Comparison of ENCODE assay signal across 12 cellular contexts in genomic region chr20:14832630-14833029, GRCh38.
DNase-seq lines count a peak whose midpoint lies in the region; ATAC-seq and TF ChIP-seq lines count a peak whose summit lies in the region.
"Had no signal": no experiment of that assay in that cellular context is flagged by ENCODE, and none has a peak within 500 bp of the region (broad histone marks: within the 10 kb centered on the region; RNA-seq: fewer than 3 reads in every experiment).

No MANE protein-coding gene starts in this region.

- H3K4me3 ChIP-seq in KMS-11 (IDR thresholded peaks at IDR 0.05; ENCODE audit: insufficient read depth, low read depth, low read length) = no peak overlapping the region
- H3K4me3 ChIP-seq in HAP-1 = no peak overlapping the region

- no peak overlapping the region for H3K9ac ChIP-seq in KMS-11

- peak; percentile 64 for ATAC-seq in GM18858 (IDR thresholded peaks at IDR 0.05; ENCODE audit: unreplicated experiment)
- ATAC-seq in GM21390 (IDR thresholded peaks at IDR 0.05; ENCODE audit: unreplicated experiment) = peak; percentile 47
- ATAC-seq in HG02981 (IDR thresholded peaks at IDR 0.05; ENCODE audit: unreplicated experiment) = peak; percentile 41
- ATAC-seq: activated CD8-positive, alpha-beta memory T cell treated with anti-CD3 and anti-CD28 coated beads, Interleukin-2, amount 10 ng/mL, durations not matched to agents 7 days and 5 days; PC-3 had no signal

- no peaks in the 10 kb centered on the region for H3K27me3 ChIP-seq in KMS-11 (ENCODE audit: insufficient read depth, low read depth)
- no peaks in the 10 kb centered on the region; the same call in none of the 2 replicates for H3K27me3 ChIP-seq in HAP-1 (ENCODE audit: low read depth)

- TF ChIP-seq CTCF in KMS-11 (conservative IDR thresholded peaks at IDR 0.05; ENCODE audit: low read depth, low read length) = no peak

- no peak overlapping the region for H2AFZ ChIP-seq in KMS-11 (ENCODE audit: low read depth)

- in situ Hi-C loops in HAP-1 (cut with MboI; ENCODE audit: low sequenced_read_pairs) = no loop called here

- no peaks in the 10 kb centered on the region for H3K36me3 ChIP-seq in KMS-11 (ENCODE audit: insufficient read depth)
- no peaks in the 10 kb centered on the region for H3K36me3 ChIP-seq in HAP-1 (replicated peaks)

- peak overlapping the region; percentile 21; the same call in 1 of the 2 replicates for H3K4me2 ChIP-seq in KMS-11

- H3K4me1 ChIP-seq in KMS-11 (ENCODE audit: low read depth, poor library complexity, severe bottlenecking) (peaks cover 18% of the 10 kb centered on the region), HAP-1 (no peaks in the 10 kb centered on the region)

- DNase-seq in DMS153 treated with DMSO at 0.1 percent for 48 hours (lab: John Stamatoyannopoulos, UW; ENCODE audit: unreplicated experiment) (no peak), NCI-H1436 treated with DMSO at 0.1 percent for 48 hours (lab: John Stamatoyannopoulos, UW) (no peak), activated gamma-delta T cell treated with Interleukin-2 at 50 U/mL for 16 hours (no peak), HAP-1 (ENCODE audit: low spot score in 2 of 2) (no peak)
- DNase-seq: activated CD8-positive, alpha-beta memory T cell treated with anti-CD3 and anti-CD28 coated beads, Interleukin-2, amount 10 ng/mL, durations not matched to agents 7 days and 5 days; amniotic stem cell; PC-3; stimulated activated CD4-positive, alpha-beta T cell treated with anti-CD3 and anti-CD28 coated beads, Interleukin-4, amount 100 ng/mL, for 1 hour had no signal

- no peaks in the 10 kb centered on the region for H4K20me1 ChIP-seq in KMS-11 (ENCODE audit: insufficient read depth)

- no peak overlapping the region for H3K27ac ChIP-seq in KMS-11

- H3K9me3 ChIP-seq in HAP-1 = no peaks in the 10 kb centered on the region

- no peaks in the 10 kb centered on the region for H3K79me2 ChIP-seq in KMS-11 (ENCODE audit: insufficient read depth, low read depth)
